Comparison of ENCODE assay signal across 10 cellular contexts in genomic region chr1:234535763-234536515, GRCh38. TPM values are rescaled to one million over a fixed set of nuclear protein-coding genes. Genes with fewer than 3 reads are reported as not detected.
DNase-seq lines count a peak whose midpoint lies in the region; ATAC-seq and TF ChIP-seq lines count a peak whose summit lies in the region.
"Had no signal": no experiment of that assay in that cellular context is flagged by ENCODE, and none has a peak within 500 bp of the region (broad histone marks: within the 10 kb centered on the region; RNA-seq: fewer than 3 reads in every experiment).

No MANE protein-coding gene starts in this region.

- ATAC-seq in left lung (peak; percentile 65), GM18909 (IDR thresholded peaks at IDR 0.05; ENCODE audit: poor library complexity, unreplicated experiment) (no peak)
- no peak for ATAC-seq in CD4-positive, alpha-beta T cell (ENCODE audit: poor library complexity)
- ATAC-seq: left colon had no signal

- H3K9me3 ChIP-seq in left lung (no peaks in the 10 kb centered on the region), skeletal muscle tissue (ENCODE audit: control insufficient read depth in 3 of 3, low read length in 3 of 3) (no peaks in the 10 kb centered on the region)
- H3K9me3 ChIP-seq in CD4-positive, alpha-beta T cell (ENCODE audit: control insufficient read depth, low read length) = no peaks in the 10 kb centered on the region

- no peak overlapping the region for H3K4me3 Mint-ChIP-seq in chondrocyte (ENCODE audit: unreplicated experiment)
- H3K4me3 Mint-ChIP-seq in CD4-positive, alpha-beta T cell = no peak overlapping the region

- TF ChIP-seq CTCF in chondrocyte (IDR thresholded peaks at IDR 0.05) = no peak
- TF ChIP-seq CTCF in left lung (IDR thresholded peaks at IDR 0.05) = no peak
- TF ChIP-seq CTCF in CD4-positive, alpha-beta T cell (IDR thresholded peaks at IDR 0.05) = no peak

- H3K4me3 ChIP-seq in left lung = no peak overlapping the region
- H3K4me3 ChIP-seq in skeletal muscle tissue (ENCODE audit: low read length in 3 of 3) = peak overlapping the region in 1 of 3 donors; percentile 37

- H3K36me3 Mint-ChIP-seq in chondrocyte (ENCODE audit: low read depth) = no peaks in the 10 kb centered on the region
- H3K36me3 Mint-ChIP-seq in CD4-positive, alpha-beta T cell (ENCODE audit: low read depth) = no peaks in the 10 kb centered on the region

- H3K27ac Mint-ChIP-seq in chondrocyte (ENCODE audit: unreplicated experiment) = peak overlapping the region; percentile 73
- H3K27ac Mint-ChIP-seq in CD4-positive, alpha-beta T cell = no peak overlapping the region

- H3K4me1 Mint-ChIP-seq in chondrocyte (ENCODE audit: low read depth) = peaks cover 60% of the 10 kb centered on the region
- no peaks in the 10 kb centered on the region for H3K4me1 Mint-ChIP-seq in CD4-positive, alpha-beta T cell (ENCODE audit: low read depth)

- no peaks in the 10 kb centered on the region for H3K36me3 ChIP-seq in left lung
- no peaks in the 10 kb centered on the region for H3K36me3 ChIP-seq in skeletal muscle tissue (ENCODE audit: control insufficient read depth in 3 of 3, insufficient read depth in 3 of 3, low read length in 3 of 3)

- H3K27me3 ChIP-seq in left lung = no peaks in the 10 kb centered on the region
- H3K27me3 ChIP-seq in skeletal muscle tissue (ENCODE audit: control insufficient read depth in 3 of 3, insufficient read depth in 3 of 3, low read length in 3 of 3) = no peaks in the 10 kb centered on the region
- H3K27me3 ChIP-seq in CD4-positive, alpha-beta T cell (ENCODE audit: control insufficient read depth, insufficient read depth, low read length) = no peaks in the 10 kb centered on the region

- peak overlapping the region; percentile 34 to 74 (median 74) for H3K9ac ChIP-seq in skeletal muscle tissue (ENCODE audit: low read depth in 1 of 3, low read length in 3 of 3)

- no peaks in the 10 kb centered on the region for H3K9me3 Mint-ChIP-seq in chondrocyte (ENCODE audit: low read depth)
- no peaks in the 10 kb centered on the region for H3K9me3 Mint-ChIP-seq in CD4-positive, alpha-beta T cell

- CTCF ChIA-PET in CD4-positive, alpha-beta T cell (lab: Charles Lee) = no interaction called here

- no peaks in the 10 kb centered on the region for H3K27me3 Mint-ChIP-seq in chondrocyte (ENCODE audit: low read depth)
- H3K27me3 Mint-ChIP-seq in CD4-positive, alpha-beta T cell = no peaks in the 10 kb centered on the region

- DNase-seq in GM04504 (ENCODE audit: low read depth) = peak; percentile 62
- DNase-seq in chondrocyte (ENCODE audit: low spot score) = peak; percentile 48
- DNase-seq in left lung = peak in 1 of 2 donors; percentile 63
- no peak for DNase-seq in MV-4-11 (lab: John Stamatoyannopoulos, UW)
- DNase-seq in CD4-positive, alpha-beta T cell = no peak
- DNase-seq in activated naive CD4-positive, alpha-beta T cell treated with anti-CD3 and anti-CD28 coated beads, Interleukin-2, amount 50 U/mL, for 16 hours = no peak
- DNase-seq: activated CD4-positive, CD25-positive, alpha-beta regulatory T cell had no signal

- H3K27ac ChIP-seq in left lung (peak overlapping the region; percentile 84 to 91), skeletal muscle tissue (ENCODE audit: low read depth, low read length) (peak overlapping the region; percentile 98)
- H3K27ac ChIP-seq in CD4-positive, alpha-beta T cell (ENCODE audit: low read depth, low read length) = no peak overlapping the region

- H3K4me1 ChIP-seq in left lung = peaks cover 58% of the 10 kb centered on the region in 2 donors
- H3K4me1 ChIP-seq in skeletal muscle tissue (ENCODE audit: control insufficient read depth in 3 of 3, insufficient read depth in 3 of 3, low read length in 3 of 3) = peaks cover 100% of the 10 kb centered on the region in 3 donors

- intact Hi-C loops in left lung (cut with DNase I) = loop anchor here in 1 of 2 donors (10.0 kb wide), 1 partner anchor 59 kb away; no protein-coding TSS in a partner anchor
- intact Hi-C loops in CD4-positive, alpha-beta T cell (cut with DNase I, micrococcal nuclease) = no loop called here

- POLR2A ChIA-PET in CD4-positive, alpha-beta T cell (lab: Charles Lee) = no interaction called here

RNA-seq across cellular contexts. Expression of gene TARBP1, which starts 57.0 kb away (rescaled TPM):
- total RNA-seq in chondrocyte = 11.2 to 22.2 TPM (median 12.9 TPM) in 3 replicates
- total RNA-seq in left lung = 10 to 100 TPM; 20.9 to 23.8 TPM
- 36.5 TPM for total RNA-seq in skeletal muscle tissue
- total RNA-seq in CD4-positive, alpha-beta T cell = 10 to 100 TPM; 38.4 to 40.9 TPM

Comparison
In these comparisons a context has a peak if more than half of its experiments do, and no peak if none do; other contexts are left out.
1. DNase-seq: peak in GM04504 (single experiment) and chondrocyte (single experiment); none in MV-4-11 (single experiment), CD4-positive, alpha-beta T cell (0 of 10) and activated naive CD4-positive, alpha-beta T cell treated with anti-CD3 and anti-CD28 coated beads, Interleukin-2, amount 50 U/mL, for 16 hours (single experiment).